ENCODE assay signal across 8 cellular contexts in genomic region chr5:81850932-81851331, GRCh38.
DNase-seq lines count a peak whose midpoint lies in the region; ATAC-seq and TF ChIP-seq lines count a peak whose summit lies in the region.

No MANE protein-coding gene starts in this region.

- H2AFZ ChIP-seq in SK-N-SH (ENCODE audit: low read depth) (peak overlapping the region; percentile 78), fibroblast of lung (ENCODE audit: low read length) (peak overlapping the region; percentile 71), parathyroid adenoma (peak overlapping the region; percentile 71)

- ATAC-seq in GM18498 (IDR thresholded peaks at IDR 0.05; ENCODE audit: unreplicated experiment): no peak

- H3K4me1 ChIP-seq in SK-N-SH (ENCODE audit: control insufficient read depth in 1 of 2, insufficient read depth in 2 of 2, low read depth in 1 of 2, low read length in 1 of 2): peaks cover 49 to 52% of the 10 kb centered on the region in 2 experiments
- peaks cover 16% of the 10 kb centered on the region for H3K4me1 ChIP-seq in fibroblast of lung (ENCODE audit: control insufficient read depth, extremely low read depth, insufficient read depth, low read length)
- H3K4me1 ChIP-seq in parathyroid adenoma: peaks cover 31% of the 10 kb centered on the region

- H3K4me3 ChIP-seq in SK-N-SH (ENCODE audit: low read depth in 2 of 2, low read length in 1 of 2): no peak overlapping the region
- peak overlapping the region in 2 of 4 experiments; percentile 27 to 52 for H3K4me3 ChIP-seq in fibroblast of lung (replicated peaks in 1 of 4; ENCODE audit: control extremely low read depth in 1 of 4, insufficient read depth in 1 of 4, low read depth in 3 of 4, low read length in 4 of 4)
- peak overlapping the region; percentile 57 for H3K4me3 ChIP-seq in parathyroid adenoma (ENCODE audit: low read depth, low read length)

- POLR2A ChIA-PET in SK-N-SH (lab: Yijun Ruan, JAX): interaction anchor here (0.8 to 4.1 kb wide), 5 partner anchors 8 to 121 kb away, joined by 3 to 97 read pairs (median 5); partner anchors contain the start of genes ATG10 and SSBP2

- H3F3A ChIP-seq in SK-N-SH (replicated peaks; ENCODE audit: insufficient read depth): peaks cover 18% of the 10 kb centered on the region

- DNase-seq in EH (ENCODE audit: low read depth) (peak; percentile 26), SK-N-SH (no peak), fibroblast of lung (ENCODE audit: low read depth in 2 of 2) (no peak), NCI-H1092 (lab: John Stamatoyannopoulos, UW) (no peak), GM20000 (ENCODE audit: low spot score) (no peak)
- DNase-seq in effector CD4-positive, alpha-beta T cell: no peak

- H3K9me3 ChIP-seq in SK-N-SH (no peaks in the 10 kb centered on the region), fibroblast of lung (ENCODE audit: control insufficient read depth, insufficient read depth, low read depth, low read length) (no peaks in the 10 kb centered on the region), parathyroid adenoma (ENCODE audit: control insufficient read depth, low read length) (no peaks in the 10 kb centered on the region)

- no peak for TF ChIP-seq EP300 in SK-N-SH (IDR thresholded peaks at IDR 0.05; ENCODE audit: borderline replicate concordance in 1 of 2, low read depth in 1 of 2, low read length in 1 of 2)

- H3K36me3 ChIP-seq in SK-N-SH (replicated peaks in 1 of 2; ENCODE audit: control insufficient read depth in 1 of 2, insufficient read depth in 2 of 2, low read length in 1 of 2) (no peaks in the 10 kb centered on the region), fibroblast of lung (ENCODE audit: control insufficient read depth, insufficient read depth, low read length) (no peaks in the 10 kb centered on the region), parathyroid adenoma (ENCODE audit: control insufficient read depth, insufficient read depth, low read length) (no peaks in the 10 kb centered on the region)

- H3K4me2 ChIP-seq in SK-N-SH (peak overlapping the region; percentile 82), fibroblast of lung (ENCODE audit: extremely low read depth, insufficient read depth, low read length) (peak overlapping the region; percentile 90), parathyroid adenoma (ENCODE audit: low read length) (peak overlapping the region; percentile 75)

- TF ChIP-seq CTCF in SK-N-SH (IDR thresholded peaks at IDR 0.05) (no peak), fibroblast of lung (conservative IDR thresholded peaks at IDR 0.05 in 1 of 2, IDR thresholded peaks at IDR 0.05 in 1 of 2; ENCODE audit: low read depth in 1 of 2, low read length in 2 of 2) (no peak), parathyroid adenoma (IDR thresholded peaks at IDR 0.05) (no peak), GM20000 (IDR thresholded peaks at IDR 0.05; ENCODE audit: extremely low read depth, missing control alignments) (no peak)

- H3K27ac ChIP-seq in SK-N-SH (ENCODE audit: low read depth in 2 of 2, low read length in 1 of 2): peak overlapping the region; percentile 92 to 99
- H3K27ac ChIP-seq in fibroblast of lung (ENCODE audit: insufficient read depth, low read length): peak overlapping the region; percentile 88
- peak overlapping the region; percentile 92 for H3K27ac ChIP-seq in parathyroid adenoma

- peak overlapping the region; percentile 72; the same call in 1 of the 2 replicates for H3K9ac ChIP-seq in SK-N-SH
- no peak overlapping the region for H3K9ac ChIP-seq in fibroblast of lung (ENCODE audit: insufficient read depth, low read length)
- no peak overlapping the region for H3K9ac ChIP-seq in parathyroid adenoma

- TF ChIP-seq RAD21 in SK-N-SH (IDR thresholded peaks at IDR 0.05; ENCODE audit: low read length): no peak

- no peaks in the 10 kb centered on the region for H3K79me2 ChIP-seq in SK-N-SH (ENCODE audit: insufficient read depth)
- H3K79me2 ChIP-seq in fibroblast of lung (ENCODE audit: control insufficient read depth, insufficient read depth, low read length): no peaks in the 10 kb centered on the region
- no peaks in the 10 kb centered on the region for H3K79me2 ChIP-seq in parathyroid adenoma

- WGBS in SK-N-SH (ENCODE audit: low lambda C conversion rate): 60% methylated on average over 2 of the region's 2 CpGs

- CTCF ChIA-PET in SK-N-SH (lab: Yijun Ruan, JAX): interaction anchor here (0.8 to 5.4 kb wide), 18 partner anchors 13 to 426 kb away, joined by 3 to 56 read pairs (median 4); partner anchors contain the start of genes ATG10 and SSBP2

- no peaks in the 10 kb centered on the region for H3K27me3 ChIP-seq in SK-N-SH (ENCODE audit: insufficient read depth)
- H3K27me3 ChIP-seq in fibroblast of lung (ENCODE audit: control insufficient read depth, insufficient read depth, low read length): no peaks in the 10 kb centered on the region
- no peaks in the 10 kb centered on the region for H3K27me3 ChIP-seq in parathyroid adenoma (ENCODE audit: control insufficient read depth, insufficient read depth, low read length)

- H3K9me2 ChIP-seq in SK-N-SH: no peaks in the 10 kb centered on the region

- H4K20me1 ChIP-seq in SK-N-SH (ENCODE audit: insufficient read depth) (no peaks in the 10 kb centered on the region), fibroblast of lung (ENCODE audit: control insufficient read depth, extremely low read depth, insufficient read depth, low read length) (no peaks in the 10 kb centered on the region)

TF ChIP-seq in SK-N-SH, 30 proteins besides CTCF, POLR2A, EP300 and RAD21:
- TF ChIP-seq ZBTB33 (IDR thresholded peaks at IDR 0.05; ENCODE audit: borderline replicate concordance, low read depth) (no peak), CHD2 (IDR thresholded peaks at IDR 0.05; ENCODE audit: low read length, partially characterized antibody) (no peak), TEAD4 (IDR thresholded peaks at IDR 0.05; ENCODE audit: borderline replicate concordance, insufficient read depth) (no peak), SIN3A (IDR thresholded peaks at IDR 0.05; ENCODE audit: borderline replicate concordance, low read depth, low read length) (no peak), SMC3 (IDR thresholded peaks at IDR 0.05; ENCODE audit: low read depth, low read length) (no peak), JUND (IDR thresholded peaks at IDR 0.05) (no peak)
